ENCODE assay signal across 26 cellular contexts in the genomic region with DNA sequence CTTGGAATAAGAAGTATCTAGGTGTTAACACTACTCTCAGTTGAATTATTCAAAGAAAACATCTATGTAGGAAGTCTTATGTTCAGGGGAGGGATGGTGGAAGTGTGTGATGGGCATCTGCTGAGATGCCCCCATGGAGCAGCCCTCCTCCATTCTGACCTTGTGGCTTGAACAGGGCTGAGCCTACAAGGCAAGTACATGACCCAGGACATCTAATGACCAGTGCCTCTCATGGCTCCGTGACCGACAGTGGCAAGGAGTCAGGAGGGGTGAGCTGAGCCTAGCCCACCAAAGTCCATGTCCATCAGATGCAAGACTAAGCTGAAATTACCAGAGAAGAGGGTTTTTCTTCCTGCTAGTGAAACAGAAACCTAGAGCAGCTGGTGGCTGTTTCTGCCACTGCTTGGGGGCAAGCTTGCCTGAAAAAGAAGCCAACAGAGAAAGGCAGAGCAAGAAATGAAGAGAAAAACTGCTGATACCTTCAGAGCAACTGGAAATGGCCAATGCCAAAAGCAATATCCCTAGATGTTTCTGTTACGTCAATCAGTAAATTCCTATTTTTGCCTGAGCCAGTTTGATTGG.
DNase-seq lines count a peak whose midpoint lies in the region; ATAC-seq and TF ChIP-seq lines count a peak whose summit lies in the region.
"Had no signal": no experiment of that assay in that cellular context is flagged by ENCODE, and none has a peak within 500 bp of the region (broad histone marks: within the 10 kb centered on the region; RNA-seq: fewer than 3 reads in every experiment).

No MANE protein-coding gene starts in this region.

- no peak overlapping the region for H2BK120ac ChIP-seq in H9 (ENCODE audit: low read depth, low read length, poor library complexity, severe bottlenecking)

- TF ChIP-seq CTCF in H9 (conservative IDR thresholded peaks at IDR 0.05): no peak
- TF ChIP-seq CTCF in osteocyte (IDR thresholded peaks at IDR 0.05): no peak
- no peak for TF ChIP-seq CTCF in brain microvascular endothelial cell (IDR thresholded peaks at IDR 0.05; ENCODE audit: low read depth, low read length, missing control alignments)

- H4K20me1 ChIP-seq in H9 (ENCODE audit: control insufficient read depth, insufficient read depth, insufficient read length): no peaks in the 10 kb centered on the region

- H3K36me3 Mint-ChIP-seq in activated naive CD4-positive, alpha-beta T cell treated with anti-CD3 and anti-CD28 coated beads for 36 hours (ENCODE audit: low read depth): peaks cover 4% of the 10 kb centered on the region
- no peaks in the 10 kb centered on the region; a peak in 1 of 7 replicates for H3K36me3 Mint-ChIP-seq in H9 (ENCODE audit: insufficient read depth in 1 of 3, low read depth in 3 of 3)
- no peaks in the 10 kb centered on the region for H3K36me3 Mint-ChIP-seq in activated T-helper 17 cell treated with anti-CD3 and anti-CD28 coated beads, Interleukin-2, amount 50 U/mL, for 72 hours (ENCODE audit: low read depth)
- H3K36me3 Mint-ChIP-seq in osteocyte (ENCODE audit: unreplicated experiment): no peaks in the 10 kb centered on the region
- H3K36me3 Mint-ChIP-seq: natural killer cell treated with Interleukin-12 subunit alpha and Interleukin-12 subunit beta and Interleukin-15 and Interleukin-18, amount 100 ng/mL, for 72 hours had no signal

- H2AK5ac ChIP-seq in H9 (ENCODE audit: insufficient read length, low read length): no peak overlapping the region

- peak overlapping the region; percentile 15 for H3K27ac Mint-ChIP-seq in activated naive CD4-positive, alpha-beta T cell treated with anti-CD3 and anti-CD28 coated beads for 36 hours
- H3K27ac Mint-ChIP-seq in H9 (peak overlapping the region in 1 of 3 experiments; percentile 33; a peak in 2 of 7 replicates), osteocyte (ENCODE audit: unreplicated experiment) (peak overlapping the region; percentile 72)
- peak overlapping the region; percentile 80 for H3K27ac Mint-ChIP-seq in activated T-helper 17 cell treated with anti-CD3 and anti-CD28 coated beads, Interleukin-2, amount 50 U/mL, for 72 hours
- H3K27ac Mint-ChIP-seq: activated B cell treated with CpG ODN at 0.5 μM for 24 hours had no signal

- H3K27ac ChIP-seq in H9 (ENCODE audit: insufficient read length, low read depth, low read length) (no peak overlapping the region), brain microvascular endothelial cell (no peak overlapping the region)
- H3K27ac ChIP-seq: C4-2B, heart right ventricle, HL-60, left lung, right atrium auricular region, spleen, thyroid gland had no signal

- no peak overlapping the region for H4K8ac ChIP-seq in H9 (replicated peaks; ENCODE audit: insufficient read length, low read depth, low read length)

- CTCF ChIA-PET in activated naive CD4-positive, alpha-beta T cell treated with anti-CD3 and anti-CD28 coated beads for 36 hours (lab: Charles Lee): interaction anchor here (1.2 kb wide), 2 partner anchors 10 to 56 kb away, joined by 3 to 4 read pairs; no protein-coding TSS in a partner anchor

- H3K4me2 ChIP-seq in H9 (ENCODE audit: insufficient read depth, insufficient read length, low read length): no peak overlapping the region

- no peak overlapping the region for H3T11ph ChIP-seq in H9 (ENCODE audit: low read length)

- no peak for ATAC-seq in activated T-helper 17 cell treated with anti-CD3 and anti-CD28 coated beads, Interleukin-2, amount 50 U/mL, for 72 hours (replicated peaks)
- ATAC-seq: heart right ventricle; HepG2; left lung; natural killer cell treated with Interleukin-12 subunit alpha and Interleukin-12 subunit beta and Interleukin-15 and Interleukin-18, amount 100 ng/mL, for 72 hours had no signal

- H2BK15ac ChIP-seq in H9 (ENCODE audit: low read depth, low read length): no peak overlapping the region

- no peak overlapping the region for H4K91ac ChIP-seq in H9 (ENCODE audit: insufficient read length, low read depth, low read length)

- H3K4me3 ChIP-seq in brain microvascular endothelial cell (ENCODE audit: low read depth, low read length): no peak overlapping the region
- H3K4me3 ChIP-seq: heart right ventricle, left lung, ovary, right atrium auricular region, spleen, thyroid gland had no signal

- no peak overlapping the region for H2BK5ac ChIP-seq in H9 (ENCODE audit: insufficient read length, low read length)

- H3K4me1 ChIP-seq in H9 (ENCODE audit: insufficient read depth, low read length): no peaks in the 10 kb centered on the region
- H3K4me1 ChIP-seq: left lung, right atrium auricular region had no signal

- intact Hi-C loops in activated naive CD4-positive, alpha-beta T cell treated with anti-CD3 and anti-CD28 coated beads for 36 hours (cut with micrococcal nuclease): loop anchor here (1.0 to 2.0 kb wide), 2 partner anchors 34 to 58 kb away; no protein-coding TSS in a partner anchor

- H3K79me1 ChIP-seq in H9 (ENCODE audit: insufficient read depth, low read depth, low read length, poor library complexity, severe bottlenecking): no peaks in the 10 kb centered on the region

- H3K23me2 ChIP-seq in H9 (ENCODE audit: insufficient read length, low read depth, low read length, poor library complexity, severe bottlenecking): no peaks in the 10 kb centered on the region

- no peak overlapping the region for H3K4ac ChIP-seq in H9 (ENCODE audit: low read depth, low read length)

- no peak overlapping the region for H2BK12ac ChIP-seq in H9 (ENCODE audit: insufficient read length, low read depth, low read length)

- no peak overlapping the region for H2AFZ ChIP-seq in H9 (ENCODE audit: low read length)

- no peaks in the 10 kb centered on the region for H3K9me3 Mint-ChIP-seq in activated naive CD4-positive, alpha-beta T cell treated with anti-CD3 and anti-CD28 coated beads for 36 hours
- H3K9me3 Mint-ChIP-seq in H9: no peaks in the 10 kb centered on the region; a peak in 1 of 5 replicates
- no peaks in the 10 kb centered on the region for H3K9me3 Mint-ChIP-seq in activated T-helper 17 cell treated with anti-CD3 and anti-CD28 coated beads, Interleukin-2, amount 50 U/mL, for 72 hours
- no peaks in the 10 kb centered on the region for H3K9me3 Mint-ChIP-seq in osteocyte (ENCODE audit: unreplicated experiment)
- H3K9me3 Mint-ChIP-seq: activated B cell treated with CpG ODN at 0.5 μM for 24 hours; central memory CD8-positive, alpha-beta T cell; natural killer cell treated with Interleukin-12 subunit alpha and Interleukin-12 subunit beta and Interleukin-15 and Interleukin-18, amount 100 ng/mL, for 72 hours had no signal

- no peak overlapping the region for H3K56ac ChIP-seq in H9 (ENCODE audit: insufficient read length, low read depth, low read length)

- 0 out of 2 replicates have a peak overlapping the region, but pooled peaks have one; percentile 13 for H3K14ac ChIP-seq in H9 (ENCODE audit: insufficient read depth, low read length)

- no peaks in the 10 kb centered on the region for H3K79me2 ChIP-seq in H9 (ENCODE audit: insufficient read depth, low read length)

- no peak overlapping the region for H3K18ac ChIP-seq in H9 (ENCODE audit: insufficient read length, low read depth, low read length)

- no peak for DNase-seq in activated naive CD4-positive, alpha-beta T cell treated with anti-CD3 and anti-CD28 coated beads for 36 hours
- DNase-seq in activated naive CD4-positive, alpha-beta T cell treated with Interleukin-2 at 50 U/mL for 16 hours: no peak
- DNase-seq in H9: no peak
- DNase-seq in osteocyte (ENCODE audit: extremely low spot score, unreplicated experiment): no peak
- DNase-seq in NCI-H226: no peak
- no peak for DNase-seq in brain microvascular endothelial cell
- DNase-seq in NCI-H2081 (lab: John Stamatoyannopoulos, UW): no peak
- DNase-seq: activated B cell treated with CpG ODN at 0.5 μM for 24 hours; aorta; heart right ventricle; left lung; NCI-H1105; NCI-H2029 treated with DMSO at 0.1 percent for 48 hours; NCI-H510A treated with DMSO at 0.1 percent for 48 hours; ovary; spleen; stimulated activated CD4-positive, alpha-beta T cell treated with anti-CD3 and anti-CD28 coated beads, Interleukin-4, amount 100 ng/mL, for 1 hour; stimulated activated naive CD4-positive, alpha-beta T cell treated with Interleukin-2 at 50 U/mL for 16 hours; thyroid gland had no signal

- no peaks in the 10 kb centered on the region for H3K9me3 ChIP-seq in H9 (ENCODE audit: control insufficient read depth, low read depth, low read length)
- H3K9me3 ChIP-seq: left lung, ovary, right atrium auricular region, spleen, thyroid gland had no signal

- H3K23ac ChIP-seq in H9 (ENCODE audit: insufficient read length, low read depth, low read length): no peak overlapping the region

- no peak overlapping the region for H2BK20ac ChIP-seq in H9 (ENCODE audit: low read depth, low read length, poor library complexity, severe bottlenecking)

- H3K36me3 ChIP-seq in brain microvascular endothelial cell (replicated peaks): no peaks in the 10 kb centered on the region
- H3K36me3 ChIP-seq: heart right ventricle, left lung, ovary, right atrium auricular region, spleen, thyroid gland had no signal

- H3K4me3 Mint-ChIP-seq in activated naive CD4-positive, alpha-beta T cell treated with anti-CD3 and anti-CD28 coated beads for 36 hours: no peak overlapping the region
- H3K4me3 Mint-ChIP-seq in H9 (no peak overlapping the region), osteocyte (ENCODE audit: unreplicated experiment) (no peak overlapping the region)
- H3K4me3 Mint-ChIP-seq in activated T-helper 17 cell treated with anti-CD3 and anti-CD28 coated beads, Interleukin-2, amount 50 U/mL, for 72 hours: peak overlapping the region; percentile 12
- H3K4me3 Mint-ChIP-seq: activated B cell treated with CpG ODN at 0.5 μM for 24 hours; central memory CD8-positive, alpha-beta T cell; natural killer cell treated with Interleukin-12 subunit alpha and Interleukin-12 subunit beta and Interleukin-15 and Interleukin-18, amount 100 ng/mL, for 72 hours had no signal

- in situ Hi-C loops in brain microvascular endothelial cell (cut with HindIII; ENCODE audit: low pct_ligation_motif_present, low sequenced_read_pairs): no loop called here

- H3K4me1 Mint-ChIP-seq in activated naive CD4-positive, alpha-beta T cell treated with anti-CD3 and anti-CD28 coated beads for 36 hours (ENCODE audit: low read depth): peaks cover 19% of the 10 kb centered on the region
- H3K4me1 Mint-ChIP-seq in H9: peaks cover 7 to 10% of the 10 kb centered on the region in 2 experiments; a peak in 3 of 4 replicates
- peaks cover 9% of the 10 kb centered on the region for H3K4me1 Mint-ChIP-seq in activated T-helper 17 cell treated with anti-CD3 and anti-CD28 coated beads, Interleukin-2, amount 50 U/mL, for 72 hours
- H3K4me1 Mint-ChIP-seq in osteocyte (ENCODE audit: unreplicated experiment): peaks cover 36% of the 10 kb centered on the region
- H3K4me1 Mint-ChIP-seq: activated B cell treated with CpG ODN at 0.5 μM for 24 hours had no signal

- H4K5ac ChIP-seq in H9 (ENCODE audit: insufficient read length, low read depth, low read length): no peak overlapping the region

- no peak overlapping the region for H3K9ac ChIP-seq in H9 (ENCODE audit: extremely low read depth, insufficient read length, low read length)

- no peaks in the 10 kb centered on the region for H3K27me3 Mint-ChIP-seq in activated naive CD4-positive, alpha-beta T cell treated with anti-CD3 and anti-CD28 coated beads for 36 hours (ENCODE audit: low read depth)
- H3K27me3 Mint-ChIP-seq in H9 (ENCODE audit: low read depth): no peaks in the 10 kb centered on the region
- H3K27me3 Mint-ChIP-seq in activated T-helper 17 cell treated with anti-CD3 and anti-CD28 coated beads, Interleukin-2, amount 50 U/mL, for 72 hours: no peaks in the 10 kb centered on the region
- H3K27me3 Mint-ChIP-seq in osteocyte (ENCODE audit: unreplicated experiment): no peaks in the 10 kb centered on the region
- H3K27me3 Mint-ChIP-seq: activated B cell treated with CpG ODN at 0.5 μM for 24 hours; central memory CD8-positive, alpha-beta T cell; natural killer cell treated with Interleukin-12 subunit alpha and Interleukin-12 subunit beta and Interleukin-15 and Interleukin-18, amount 100 ng/mL, for 72 hours had no signal

- WGBS in H9 (ENCODE audit: extremely low coverage, insufficient read length, low lambda C conversion rate): no CpG with 5 or more reads among the region's 3 CpGs

- H3K27me3 ChIP-seq in H9 (ENCODE audit: insufficient read depth, low read length): no peaks in the 10 kb centered on the region
- no peaks in the 10 kb centered on the region for H3K27me3 ChIP-seq in brain microvascular endothelial cell (replicated peaks)
- H3K27me3 ChIP-seq: heart right ventricle, left lung, ovary, right atrium auricular region, spleen, thyroid gland had no signal
